24 cellular contexts compared by ENCODE assay signal in the genomic region with DNA sequence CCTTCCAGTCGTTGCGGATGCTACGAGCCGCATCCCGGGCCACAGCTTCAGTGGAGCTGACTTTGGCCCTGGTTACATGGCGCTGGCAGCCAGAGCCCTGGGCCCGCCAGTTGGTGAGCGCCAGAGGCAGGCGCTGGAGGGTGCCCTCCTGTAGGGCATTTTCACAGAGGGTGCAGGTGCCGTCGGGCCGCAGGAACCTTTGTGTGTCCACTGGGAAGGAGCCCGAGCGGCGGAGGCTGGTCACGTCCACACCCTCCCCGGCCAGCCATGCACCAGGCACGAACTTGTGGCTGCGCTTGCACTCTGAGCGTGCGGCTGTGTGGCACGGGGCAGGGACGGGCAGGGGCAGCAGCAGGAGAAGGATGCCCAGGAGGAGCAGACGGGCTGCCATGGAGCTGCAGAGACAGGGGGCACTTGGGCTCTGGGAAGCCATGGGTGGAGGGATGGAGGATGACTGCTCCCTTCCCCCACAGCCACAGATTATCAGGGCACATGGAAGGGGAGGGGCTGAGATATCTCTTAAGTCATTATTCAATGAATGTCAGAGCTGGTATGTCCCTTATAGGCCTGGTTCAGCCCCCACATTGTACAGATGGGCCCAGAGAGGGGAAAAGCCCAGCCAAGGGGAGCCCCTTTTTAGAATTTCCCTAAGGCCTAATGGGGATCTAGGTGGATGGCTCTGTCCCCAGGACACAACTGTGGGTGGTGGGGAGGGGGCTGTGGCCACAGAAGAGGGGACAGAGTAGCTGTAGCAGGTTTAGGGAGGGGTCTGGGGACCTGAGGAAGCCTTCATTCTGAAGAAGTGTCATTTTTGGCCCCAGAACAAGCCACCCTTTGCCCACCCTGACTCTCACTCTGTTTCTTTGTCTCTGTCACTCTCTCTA. TPM values are rescaled to one million over a fixed set of nuclear protein-coding genes. Genes with fewer than 3 reads are reported as not detected.
DNase-seq lines count a peak whose midpoint lies in the region; ATAC-seq, FAIRE-seq and TF ChIP-seq lines count a peak whose summit lies in the region.
"Had no signal": no experiment of that assay in that cellular context is flagged by ENCODE, and none has a peak within 500 bp of the region (broad histone marks: within the 10 kb centered on the region; RNA-seq: fewer than 3 reads in every experiment).

No MANE protein-coding gene starts in this region.

- no peak for TF ChIP-seq POLR2A in GM12878 (IDR thresholded peaks at IDR 0.05; ENCODE audit: low read depth, low read length)

- RAD21 ChIA-PET in GM12878 (lab: Charles Lee; ENCODE audit: unreplicated experiment) = interaction anchor here (0.7 to 1.7 kb wide), 2 partner anchors 14 to 25 kb away, joined by 3 to 4 read pairs; no protein-coding TSS in a partner anchor

- peak overlapping the region; percentile 85 for H3K4me3 Mint-ChIP-seq in activated CD4-positive, alpha-beta T cell treated with anti-CD3 and anti-CD28 coated beads, Interleukin-2, amount 10 ng/mL, durations not matched to agents 24 days and 14 days
- H3K4me3 Mint-ChIP-seq: neural crest cell; stimulated activated naive B cell treated with anti-CD40 and anti-IgM and Interleukin-4, amounts not matched to agents 10 μg/mL and 1 μg/mL and 100 μg/mL, for 72 hours had no signal

- intact Hi-C loops in activated CD4-positive, alpha-beta T cell treated with anti-CD3 and anti-CD28 coated beads, Interleukin-2, amount 10 ng/mL, durations not matched to agents 24 days and 14 days (cut with micrococcal nuclease) = loop anchor here (5.0 kb wide), 1 partner anchor 43 kb away; no protein-coding TSS in a partner anchor
- intact Hi-C loops in GM12878 (cut with micrococcal nuclease; ENCODE audit: unreplicated experiment) = no loop called here

- H3K4me3 ChIP-seq in Loucy (ENCODE audit: low read length, poor library complexity, severe bottlenecking) = peak overlapping the region; percentile 78
- no peak overlapping the region for H3K4me3 ChIP-seq in GM12878
- H3K4me3 ChIP-seq in osteoblast (ENCODE audit: insufficient read depth, low read length) = no peak overlapping the region
- H3K4me3 ChIP-seq: hepatocyte had no signal

- no peak overlapping the region for H2AFZ ChIP-seq in Loucy (ENCODE audit: low read length)
- H2AFZ ChIP-seq in GM12878 (ENCODE audit: control insufficient read depth, low read depth, low read length) = no peak overlapping the region
- no peak overlapping the region for H2AFZ ChIP-seq in osteoblast (ENCODE audit: low read length)
- H2AFZ ChIP-seq: hepatocyte had no signal

- H3K79me2 ChIP-seq in Loucy (ENCODE audit: insufficient read depth, low read length) (peaks cover 49% of the 10 kb centered on the region), GM12878 (ENCODE audit: control insufficient read depth, insufficient read depth, low read length) (no peaks in the 10 kb centered on the region), osteoblast (ENCODE audit: insufficient read depth, low read length) (no peaks in the 10 kb centered on the region)
- H3K79me2 ChIP-seq: hepatocyte had no signal

- peaks cover 36% of the 10 kb centered on the region for H3K4me1 Mint-ChIP-seq in activated CD4-positive, alpha-beta T cell treated with anti-CD3 and anti-CD28 coated beads, Interleukin-2, amount 10 ng/mL, durations not matched to agents 24 days and 14 days
- H3K4me1 Mint-ChIP-seq: CD14-positive monocyte had no signal

- H3K9me2 ChIP-seq in Loucy (replicated peaks; ENCODE audit: low read depth, low read length) = no peaks in the 10 kb centered on the region

- H3K9ac ChIP-seq in Loucy (ENCODE audit: low read depth, low read length, poor library complexity, severe bottlenecking) (peak overlapping the region; percentile 81), GM12878 (ENCODE audit: control insufficient read depth, insufficient read depth, low read length) (no peak overlapping the region)
- H3K9ac ChIP-seq: KMS-11 had no signal

- H3K4me1 ChIP-seq in Loucy (ENCODE audit: insufficient read depth, low read length, poor library complexity, severe bottlenecking) (peaks cover 64% of the 10 kb centered on the region), GM12878 (ENCODE audit: control insufficient read depth, insufficient read depth, low read length) (no peaks in the 10 kb centered on the region), osteoblast (ENCODE audit: insufficient read depth, low read length) (no peaks in the 10 kb centered on the region)

- no peaks in the 10 kb centered on the region for H3K27me3 Mint-ChIP-seq in activated CD4-positive, alpha-beta T cell treated with anti-CD3 and anti-CD28 coated beads, Interleukin-2, amount 10 ng/mL, durations not matched to agents 24 days and 14 days
- H3K27me3 Mint-ChIP-seq: stimulated activated naive B cell treated with anti-CD40 and anti-IgM and Interleukin-4, amounts not matched to agents 10 μg/mL and 1 μg/mL and 100 μg/mL, for 72 hours had no signal

- CTCF ChIA-PET in GM12878 (lab: Yijun Ruan, JAX) = interaction anchor here (1.5 kb wide), 1 partner anchor 17 kb away, joined by 3 read pairs; no protein-coding TSS in a partner anchor

- WGBS in GM12878 (ENCODE audit: insufficient coverage, insufficient replicate concordance, low lambda C conversion rate, missing lambda C conversion rate) = 69% methylated on average over 24 of the region's 24 CpGs

- no peaks in the 10 kb centered on the region for H3K9me3 Mint-ChIP-seq in activated CD4-positive, alpha-beta T cell treated with anti-CD3 and anti-CD28 coated beads, Interleukin-2, amount 10 ng/mL, durations not matched to agents 24 days and 14 days
- H3K9me3 Mint-ChIP-seq: CD14-positive monocyte; neural crest cell; stimulated activated naive B cell treated with anti-CD40 and anti-IgM and Interleukin-4, amounts not matched to agents 10 μg/mL and 1 μg/mL and 100 μg/mL, for 72 hours had no signal

- SMC1A ChIA-PET in GM12878 (lab: Charles Lee; ENCODE audit: uncharacterized antibody, unreplicated experiment) = interaction anchor here (0.6 to 1.3 kb wide), 2 partner anchors 9 to 70 kb away, joined by 3 to 4 read pairs; no protein-coding TSS in a partner anchor

- H3K27me3 ChIP-seq in Loucy (ENCODE audit: insufficient read depth, low read length, poor library complexity, severe bottlenecking) (no peaks in the 10 kb centered on the region), GM12878 (replicated peaks in 1 of 2; ENCODE audit: control insufficient read depth in 2 of 2, insufficient read depth in 2 of 2, low read length in 1 of 2) (no peaks in the 10 kb centered on the region), osteoblast (ENCODE audit: insufficient read depth, low read length) (no peaks in the 10 kb centered on the region)
- H3K27me3 ChIP-seq: hepatocyte had no signal

- H3K27ac Mint-ChIP-seq in activated CD4-positive, alpha-beta T cell treated with anti-CD3 and anti-CD28 coated beads, Interleukin-2, amount 10 ng/mL, durations not matched to agents 24 days and 14 days = peak overlapping the region; percentile 75
- H3K27ac Mint-ChIP-seq: CD14-positive monocyte; stimulated activated naive B cell treated with anti-CD40 and anti-IgM and Interleukin-4, amounts not matched to agents 10 μg/mL and 1 μg/mL and 100 μg/mL, for 72 hours had no signal

- H3F3A ChIP-seq in Loucy (ENCODE audit: low read depth) = no peaks in the 10 kb centered on the region

- peaks cover 48% of the 10 kb centered on the region for H3K36me3 Mint-ChIP-seq in activated CD4-positive, alpha-beta T cell treated with anti-CD3 and anti-CD28 coated beads, Interleukin-2, amount 10 ng/mL, durations not matched to agents 24 days and 14 days (ENCODE audit: low read depth)
- H3K36me3 Mint-ChIP-seq: CD14-positive monocyte; stimulated activated naive B cell treated with anti-CD40 and anti-IgM and Interleukin-4, amounts not matched to agents 10 μg/mL and 1 μg/mL and 100 μg/mL, for 72 hours had no signal

- H3K9me3 ChIP-seq in Loucy (ENCODE audit: insufficient read depth, low read depth, low read length) (no peaks in the 10 kb centered on the region), GM12878 (replicated peaks; ENCODE audit: control insufficient read depth, insufficient read depth, low read length) (no peaks in the 10 kb centered on the region), osteoblast (ENCODE audit: low read depth, low read length) (no peaks in the 10 kb centered on the region)

- peak; percentile 30; the same call in 2 of the 3 replicates for ATAC-seq in GM12878

- no TSS peak for BruUV-seq in GM12878 (replicated peaks; lab: Mats Ljungman, UMichigan)

- TF ChIP-seq EP300 in GM12878 (IDR thresholded peaks at IDR 0.05; ENCODE audit: borderline replicate concordance in 1 of 2, control insufficient read depth in 1 of 2, low read depth in 2 of 2, low read length in 2 of 2) = no peak

- H4K20me1 ChIP-seq in Loucy (ENCODE audit: insufficient read depth, low read length, poor library complexity, severe bottlenecking) (peaks cover 15% of the 10 kb centered on the region), GM12878 (ENCODE audit: control insufficient read depth, insufficient read depth) (no peaks in the 10 kb centered on the region), osteoblast (ENCODE audit: insufficient read depth, low read length) (no peaks in the 10 kb centered on the region)

- peak overlapping the region; percentile 84 for H3K4me2 ChIP-seq in Loucy (ENCODE audit: low read depth, low read length, poor library complexity, severe bottlenecking)
- H3K4me2 ChIP-seq in GM12878 (ENCODE audit: control insufficient read depth, insufficient read depth) = no peak overlapping the region
- H3K4me2 ChIP-seq in osteoblast (ENCODE audit: insufficient read depth, low read length) = no peak overlapping the region
- H3K4me2 ChIP-seq: hepatocyte, KMS-11 had no signal

- in situ Hi-C loops in GM12878 (cut with MboI) = no loop called here

- no peak for TF ChIP-seq CTCF in Loucy (conservative IDR thresholded peaks at IDR 0.05; ENCODE audit: low read length)
- TF ChIP-seq CTCF in GM12878 (IDR thresholded peaks at IDR 0.05 in 2 of 3, conservative IDR thresholded peaks at IDR 0.05 in 1 of 3; ENCODE audit: control insufficient read depth in 2 of 3, extremely low read depth in 1 of 3, insufficient read depth in 1 of 3, low read depth in 3 of 3, low read length in 3 of 3) = no peak
- no peak for TF ChIP-seq CTCF in osteoblast (IDR thresholded peaks at IDR 0.05; ENCODE audit: extremely low read depth, low read depth, low read length)

- POLR2A ChIA-PET in GM12878 (lab: Charles Lee) = no interaction called here

- TF ChIP-seq RAD21 in GM12878 (IDR thresholded peaks at IDR 0.05; ENCODE audit: insufficient read depth, low read depth, low read length) = no peak

- H3K36me3 ChIP-seq in Loucy (ENCODE audit: insufficient read depth, low read length) (no peaks in the 10 kb centered on the region; the same call in 1 of the 2 replicates), GM12878 (ENCODE audit: control insufficient read depth in 2 of 2, insufficient read depth in 2 of 2, low read length in 1 of 2) (no peaks in the 10 kb centered on the region), osteoblast (ENCODE audit: insufficient read depth, low read length) (no peaks in the 10 kb centered on the region)

- FAIRE-seq in GM12878 (lab: Jason Lieb, UNC) = no peak

- DNase-seq in activated CD4-positive, alpha-beta T cell treated with anti-CD3 and anti-CD28 coated beads, Interleukin-2, amount 10 ng/mL, durations not matched to agents 24 days and 14 days = peak; percentile 51
- DNase-seq in activated CD4-positive, alpha-beta T cell treated with anti-CD3 and anti-CD28 coated beads for 48 hours = no peak
- DNase-seq in GM12878 (ENCODE audit: low read depth, low spot score) = no peak
- DNase-seq in osteoblast (ENCODE audit: insufficient read length, low spot score, missing footprints) = peak; percentile 19
- no peak for DNase-seq in foreskin melanocyte
- no peak for DNase-seq in LoVo (ENCODE audit: low spot score)
- DNase-seq in T-helper 9 cell = no peak
- DNase-seq: ACHN; activated effector memory CD4-positive, alpha-beta T cell treated with Interleukin-2 at 50 U/mL for 16 hours; islet precursor cell; mesenchymal stem cell; NCI-H1105 treated with DMSO at 0.1 percent for 48 hours; NCI-H2107; NCI-H526; SHP77 treated with DMSO at 0.1 percent for 48 hours; stimulated activated naive B cell treated with anti-CD40 and anti-IgM and Interleukin-4, amounts not matched to agents 10 μg/mL and 1 μg/mL and 100 μg/mL, for 72 hours; trophoblast cell had no signal

- no peak overlapping the region for H3K27ac ChIP-seq in GM12878 (ENCODE audit: control insufficient read depth, insufficient read depth)
- no peak overlapping the region for H3K27ac ChIP-seq in osteoblast (ENCODE audit: low read depth, low read length)
- H3K27ac ChIP-seq: hepatocyte, KMS-11 had no signal

RNA-seq across cellular contexts. Expression of gene PRF1, which starts 1.8 kb away (rescaled TPM):
- 76.5 and 79.9 TPM in 2 replicates for total RNA-seq in activated CD4-positive, alpha-beta T cell treated with anti-CD3 and anti-CD28 coated beads, Interleukin-2, amount 10 ng/mL, durations not matched to agents 24 days and 14 days
- total RNA-seq in GM12878 (2013; cell fraction: nucleolus; rRNA removed) = 13.7 and 18.8 TPM in 2 replicates
- total RNA-seq in GM12878 (2014; rRNA removed) = 1.1 and 1.9 TPM in 2 replicates
- 1.1 and 1.4 TPM in 2 replicates for total RNA-seq in GM12878 (2014; rRNA removed; fragmentation: Illumina TruSeq; extraction: Trizol)
- 1.5 and 1.8 TPM in 2 replicates for total RNA-seq in GM12878 (2021)
- 1.3 TPM for polyA plus RNA-seq in GM12878 (2011; ENCODE audit: low read depth)
- polyA plus RNA-seq in GM12878 (2011; rRNA removed) = 5.5 and 15.7 TPM in 2 replicates
- 22.9 and 31.0 TPM in 2 replicates for polyA plus RNA-seq in GM12878 (2011; cell fraction: cytosol; rRNA removed)
- 9.8 and 13.4 TPM in 2 replicates for polyA plus RNA-seq in GM12878 (2011; cell fraction: nucleus; rRNA removed)
- 1.2 and 1.3 TPM in 2 replicates for polyA plus RNA-seq in GM12878 (2012)
- polyA plus RNA-seq in GM12878 (2014; fragmentation: Illumina TruSeq; extraction: Trizol) = 0.84 and 2.6 TPM in 2 replicates
- polyA plus RNA-seq in GM12878 (2014; fragmentation: Nextera tagmentation; extraction: Ambion mirVana) = 1 to 10 TPM; 1.7 to 1.9 TPM
- polyA plus RNA-seq in GM12878 (2014; rRNA removed) = 0.97 and 1.3 TPM in 2 replicates
- under 1 TPM; 0.88 to 1.00 TPM for polyA plus RNA-seq in GM12878 (2016; fragmentation: Nextera tagmentation; extraction: Ambion mirVana)
- polyA minus RNA-seq in GM12878 (2011; rRNA and poly(A)+ RNA removed) = 24.3 and 26.7 TPM in 2 replicates
- 9.3 and 10.8 TPM in 2 replicates for polyA minus RNA-seq in GM12878 (2011; cell fraction: cytosol; rRNA and poly(A)+ RNA removed)
- 5.0 and 7.0 TPM in 2 replicates for polyA minus RNA-seq in GM12878 (2011; cell fraction: nucleus; rRNA and poly(A)+ RNA removed)
- total RNA-seq in osteoblast = not detected in 2 replicates
- total RNA-seq: chondrocyte, hepatocyte, neural crest cell, renal cortical epithelial cell had no signal
- polyA plus RNA-seq: hepatocyte had no signal

Comparison
In these comparisons a context has a peak if more than half of its experiments do, and no peak if none do; other contexts are left out.
1. DNase-seq: peak in activated CD4-positive, alpha-beta T cell treated with anti-CD3 and anti-CD28 coated beads, Interleukin-2, amount 10 ng/mL, durations not matched to agents 24 days and 14 days (single experiment) and osteoblast (single experiment); none in activated CD4-positive, alpha-beta T cell treated with anti-CD3 and anti-CD28 coated beads for 48 hours (single experiment), GM12878 (single experiment), foreskin melanocyte (single experiment), LoVo (single experiment) and T-helper 9 cell (single experiment).